27 cellular contexts compared by ENCODE assay signal in the genomic region with DNA sequence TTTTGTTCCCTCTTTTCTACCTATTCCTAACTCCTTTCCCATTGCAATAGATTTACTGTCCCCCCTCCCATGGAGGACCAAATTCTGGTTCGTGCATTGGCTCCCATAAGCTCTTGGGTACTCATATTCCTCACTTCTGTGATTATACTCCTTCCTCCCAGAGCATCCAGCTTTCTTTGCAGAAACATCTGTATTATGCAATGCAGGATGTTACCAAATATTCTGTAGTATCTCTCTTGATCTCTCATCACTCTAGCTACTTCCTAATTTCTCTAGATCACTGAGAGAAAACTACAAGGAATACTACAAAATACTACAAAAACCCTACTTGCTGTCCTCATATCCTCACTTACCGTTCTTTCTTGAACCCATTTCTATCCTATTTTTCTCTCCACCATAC.
"Had no signal": no experiment of that assay in that cellular context is flagged by ENCODE, and none has a peak within 500 bp of the region (broad histone marks: within the 10 kb centered on the region; RNA-seq: fewer than 3 reads in every experiment).

No MANE protein-coding gene starts in this region.

- H3K9me3 ChIP-seq: adrenal gland, body of pancreas, colonic mucosa, left lung, right atrium auricular region, stomach, thyroid gland, upper lobe of left lung had no signal

- ATAC-seq: body of pancreas; effector memory CD8-positive, alpha-beta T cell; heart right ventricle; left lung; natural killer cell treated with Interleukin-12 subunit alpha and Interleukin-12 subunit beta and Interleukin-15 and Interleukin-18, amount 100 ng/mL, for 72 hours; stimulated activated naive B cell treated with anti-CD40 and anti-IgM and Interleukin-4, amounts not matched to agents 10 μg/mL and 1 μg/mL and 100 μg/mL, for 72 hours had no signal

- DNase-seq: activated CD4-positive, alpha-beta T cell treated with anti-CD3 and anti-CD28 coated beads for 48 hours; activated CD4-positive, alpha-beta T cell treated with anti-CD3 and anti-CD28 coated beads, Interleukin-2, amount 50 U/mL, for 48 hours; activated CD8-positive, alpha-beta memory T cell treated with anti-CD3 and anti-CD28 coated beads for 24 hours; activated effector memory CD4-positive, alpha-beta T cell treated with anti-CD3 and anti-CD28 coated beads, Interleukin-2, amount 50 U/mL, for 16 hours; activated naive CD4-positive, alpha-beta T cell treated with anti-CD3 and anti-CD28 coated beads for 36 hours; activated naive CD8-positive, alpha-beta T cell treated with anti-CD3 and anti-CD28 coated beads for 36 hours; adrenal gland; aorta; body of pancreas; cerebellar nuclear complex; colonic mucosa; effector memory CD8-positive, alpha-beta T cell; erythroblast; heart right ventricle; left lung; mesendoderm; stimulated activated CD4-positive, alpha-beta T cell treated with anti-CD3 and anti-CD28 coated beads, Interleukin-15, amount 100 ng/mL, for 24 hours; stimulated activated CD4-positive, alpha-beta T cell treated with anti-CD3 and anti-CD28 coated beads, Interleukin-2, amount 100 ng/mL, for 24 hours; stimulated activated naive B cell treated with anti-CD40 and anti-IgM and Interleukin-4, amounts not matched to agents 10 μg/mL and 1 μg/mL and 100 μg/mL, for 72 hours; stomach; thyroid gland; upper lobe of left lung had no signal

- H3K4me3 ChIP-seq: adrenal gland, body of pancreas, cardiac muscle cell, colonic mucosa, heart right ventricle, left lung, lung, right atrium auricular region, stomach, thyroid gland, upper lobe of left lung had no signal

- H3K4me1 ChIP-seq: adrenal gland, body of pancreas, colonic mucosa, heart right ventricle, left lung, right atrium auricular region, stomach, thyroid gland, upper lobe of left lung had no signal

- H3K27ac ChIP-seq: adrenal gland, body of pancreas, cardiac muscle cell, colonic mucosa, heart right ventricle, left lung, right atrium auricular region, stomach, thyroid gland, upper lobe of left lung, VCaP had no signal

- H3K36me3 ChIP-seq: adrenal gland, cardiac muscle cell, colonic mucosa, heart right ventricle, left lung, right atrium auricular region, stomach, thyroid gland, upper lobe of left lung had no signal

- H3K27me3 ChIP-seq: adrenal gland, body of pancreas, cardiac muscle cell, colonic mucosa, heart right ventricle, left lung, right atrium auricular region, stomach, thyroid gland, upper lobe of left lung had no signal
